In genomic region chr19:55658846-55659459, GRCh38 we compare ENCODE assay signal across 12 cellular contexts. TPM values are rescaled to one million over a fixed set of nuclear protein-coding genes. Genes with fewer than 3 reads are reported as not detected.
A peak's percentile ranks its signal among the peaks of the same experiment; 100 is the strongest.
DNase-seq lines count a peak whose midpoint lies in the region; ATAC-seq and TF ChIP-seq lines count a peak whose summit lies in the region.
"Had no signal": no experiment of that assay in that cellular context is flagged by ENCODE, and none has a peak within 500 bp of the region (broad histone marks: within the 10 kb centered on the region; RNA-seq: fewer than 3 reads in every experiment).

No MANE protein-coding gene starts in this region.

- H3K27ac ChIP-seq in OCI-LY3 (ENCODE audit: low read length) (peak overlapping the region; percentile 90), psoas muscle (peak overlapping the region; percentile 30)
- H3K27ac ChIP-seq in effector memory CD4-positive, alpha-beta T cell (ENCODE audit: insufficient read depth, low read length, poor library complexity, severe bottlenecking), result peak overlapping the region; percentile 39

- peaks cover 66% of the 10 kb centered on the region for H4K20me1 ChIP-seq in OCI-LY3 (ENCODE audit: insufficient read depth, low read length)

- H3K79me2 ChIP-seq in OCI-LY3 (ENCODE audit: low read length), result peaks cover 86% of the 10 kb centered on the region

- 89% methylated on average over 36 to 37 of the region's 37 CpGs for WGBS in psoas muscle, 3 donors

- ATAC-seq in psoas muscle, result no peak

- H3K36me3 ChIP-seq in OCI-LY3 (replicated peaks; ENCODE audit: low read depth, low read length), result peaks cover 78% of the 10 kb centered on the region
- peaks cover 55% of the 10 kb centered on the region for H3K36me3 ChIP-seq in effector memory CD4-positive, alpha-beta T cell (ENCODE audit: control insufficient read depth, insufficient read depth, low read length)
- peaks cover 6 to 45% of the 10 kb centered on the region in 2 donors for H3K36me3 ChIP-seq in psoas muscle (ENCODE audit: insufficient read depth in 1 of 2, low read depth in 1 of 2)

- H3K4me3 ChIP-seq in GM12864 (ENCODE audit: low read depth, low read length), result peak overlapping the region; percentile 89; the same call in 1 of the 2 replicates
- H3K4me3 ChIP-seq in OCI-LY3 (ENCODE audit: low read length), result peak overlapping the region; percentile 88; the same call in 1 of the 2 replicates
- H3K4me3 ChIP-seq in effector memory CD4-positive, alpha-beta T cell (ENCODE audit: insufficient read depth, low read depth, low read length, poor library complexity, severe bottlenecking), result no peak overlapping the region
- H3K4me3 ChIP-seq in psoas muscle, result no peak overlapping the region

- H3K4me1 ChIP-seq in OCI-LY3 (ENCODE audit: low read length) (peaks cover 29% of the 10 kb centered on the region), psoas muscle (peaks cover 35% of the 10 kb centered on the region)
- peaks cover 44% of the 10 kb centered on the region for H3K4me1 ChIP-seq in effector memory CD4-positive, alpha-beta T cell (ENCODE audit: control insufficient read depth, insufficient read depth, low read length, poor library complexity, severe bottlenecking)

- no peak for DNase-seq in GM12864 (ENCODE audit: low read depth)
- DNase-seq in effector memory CD4-positive, alpha-beta T cell, result no peak
- DNase-seq in psoas muscle, result peak in 1 of 2 donors; percentile 39
- DNase-seq in epidermal melanocyte (ENCODE audit: insufficient read length, low spot score), result no peak
- no peak for DNase-seq in SHP77 (lab: John Stamatoyannopoulos, UW)
- DNase-seq in AML-193 (lab: John Stamatoyannopoulos, UW), result no peak
- DNase-seq: activated CD8-positive, alpha-beta memory T cell treated with anti-CD3 and anti-CD28 coated beads, Interleukin-2, amount 50 U/mL, for 48 hours; DMS153; naive B cell; NCI-H1436 treated with DMSO at 0.1 percent for 48 hours; NCI-H510A treated with DMSO at 0.1 percent for 48 hours had no signal

- H3K27me3 ChIP-seq in OCI-LY3 (ENCODE audit: low read depth, low read length) (no peaks in the 10 kb centered on the region), psoas muscle (ENCODE audit: insufficient read depth in 3 of 3, low read length in 2 of 3) (no peaks in the 10 kb centered on the region)
- no peaks in the 10 kb centered on the region for H3K27me3 ChIP-seq in effector memory CD4-positive, alpha-beta T cell (replicated peaks; ENCODE audit: control insufficient read depth, insufficient read depth, low read length, poor library complexity, severe bottlenecking)

- peak overlapping the region; percentile 94; the same call in 1 of the 2 replicates for H3K9ac ChIP-seq in OCI-LY3 (ENCODE audit: low read length)

- H3K9me3 ChIP-seq in OCI-LY3 (ENCODE audit: insufficient read depth, low read length), result no peaks in the 10 kb centered on the region
- H3K9me3 ChIP-seq in effector memory CD4-positive, alpha-beta T cell (ENCODE audit: control insufficient read depth, low read length), result no peaks in the 10 kb centered on the region
- H3K9me3 ChIP-seq in psoas muscle, result no peaks in the 10 kb centered on the region

- TF ChIP-seq CTCF in GM12864 (IDR thresholded peaks at IDR 0.05; ENCODE audit: low read depth, low read length, missing control alignments) (no peak), OCI-LY3 (IDR thresholded peaks at IDR 0.05; ENCODE audit: low read depth, low read length) (no peak), psoas muscle (IDR thresholded peaks at IDR 0.05) (no peak)

- no peak overlapping the region for H2AFZ ChIP-seq in OCI-LY3 (ENCODE audit: low read depth, low read length)

- intact Hi-C loops in psoas muscle (cut with DNase I), result loop anchor here in 1 of 2 donors (10.0 kb wide), 1 partner anchor 274 kb away; the partner anchor contains the start of genes RPL28 and TMEM238

- H3K4me2 ChIP-seq in OCI-LY3 (ENCODE audit: low read length), result peak overlapping the region; percentile 98

RNA-seq across cellular contexts. Expression of gene U2AF2, which starts 4.1 kb away (rescaled TPM):
- total RNA-seq in psoas muscle, result 10 to 100 TPM; 58.8 to 85.2 (median 78.2) TPM
- 100 to 1,000 TPM in 1 of 3 donors, 10 to 100 TPM in 2; 54.1 to 116 (median 55.1) TPM for polyA plus RNA-seq in psoas muscle

RNA-seq across cellular contexts. Expression of gene CCDC106, which starts 10.9 kb away (rescaled TPM):
- total RNA-seq in psoas muscle, result 10 to 100 TPM in 2 of 4 donors, 1 to 10 TPM in 2; 8.0 to 12.0 (median 10.4) TPM
- polyA plus RNA-seq in psoas muscle, result 10 to 100 TPM in 2 of 3 donors, 1 to 10 TPM in 1; 4.4 to 11.8 (median 10.0) TPM

RNA-seq across cellular contexts. Expression of gene ZNF581, which starts 15.5 kb away (rescaled TPM):
- 10 to 100 TPM; 10.2 to 14.5 (median 10.6) TPM for total RNA-seq in psoas muscle
- 10 to 100 TPM; 14.6 to 18.6 (median 17.5) TPM for polyA plus RNA-seq in psoas muscle

RNA-seq across cellular contexts. Expression of gene EPN1, which starts 16.1 kb away (rescaled TPM):
- total RNA-seq in psoas muscle, result 100 to 1,000 TPM; 113 to 134 (median 125) TPM
- 100 to 1,000 TPM; 117 to 211 (median 145) TPM for polyA plus RNA-seq in psoas muscle

RNA-seq across cellular contexts. Expression of gene ZNF580, which starts 18.2 kb away (rescaled TPM):
- 10 to 100 TPM; 10.3 to 21.1 (median 13.7) TPM for total RNA-seq in psoas muscle
- 10 to 100 TPM in 1 of 3 donors, 1 to 10 TPM in 2; 5.9 to 13.5 (median 9.2) TPM for polyA plus RNA-seq in psoas muscle

Comparison
In these comparisons a context has a peak if more than half of its experiments do, and no peak if none do; other contexts are left out.
1. H3K4me3 ChIP-seq: peak in GM12864 (single experiment) and OCI-LY3 (single experiment); none in effector memory CD4-positive, alpha-beta T cell (single experiment) and psoas muscle (single experiment).
2. H3K27ac ChIP-seq: peak in every context shown above with its lines; median percentile 90 in OCI-LY3; 39 in effector memory CD4-positive, alpha-beta T cell; 30 in psoas muscle.